ENCODE assay signal across 15 cellular contexts in genomic region chr13:106103779-106104178, GRCh38.
DNase-seq lines count a peak whose midpoint lies in the region; ATAC-seq and TF ChIP-seq lines count a peak whose summit lies in the region.
"Had no signal": no experiment of that assay in that cellular context is flagged by ENCODE, and none has a peak within 500 bp of the region (broad histone marks: within the 10 kb centered on the region; RNA-seq: fewer than 3 reads in every experiment).

No MANE protein-coding gene starts in this region.

- H3K23ac ChIP-seq in IMR-90 (ENCODE audit: low read depth, low read length) (peak overlapping the region; percentile 86), mesenchymal stem cell (ENCODE audit: low read length in 2 of 2) (no peak overlapping the region)

- H3K14ac ChIP-seq in IMR-90 (replicated peaks; ENCODE audit: low read depth, low read length) (peak overlapping the region; percentile 92), mesenchymal stem cell (ENCODE audit: low read length in 2 of 2) (no peak overlapping the region)

- TF ChIP-seq RAD21 in IMR-90 (IDR thresholded peaks at IDR 0.05; ENCODE audit: low read length), result no peak

- peak; percentile 4; the same call in 1 of the 2 replicates for ATAC-seq in IMR-90 (ENCODE audit: low read depth)
- ATAC-seq in natural killer cell, result no peak
- ATAC-seq in activated T-helper 17 cell treated with anti-CD3 and anti-CD28 coated beads, Interleukin-2, amount 50 U/mL, for 72 hours (replicated peaks), result no peak
- ATAC-seq: T-helper 17 cell had no signal

- peak overlapping the region; percentile 61 to 90 for H4K8ac ChIP-seq in IMR-90 (ENCODE audit: low read depth in 2 of 2, low read length in 2 of 2)
- no peak overlapping the region for H4K8ac ChIP-seq in mesenchymal stem cell (ENCODE audit: low read length)

- H4K91ac ChIP-seq in IMR-90 (ENCODE audit: insufficient read depth, low read depth, low read length) (peak overlapping the region; percentile 97), mesenchymal stem cell (ENCODE audit: low read length) (peak overlapping the region; percentile 56)

- POLR2A ChIA-PET in IMR-90 (lab: Charles Lee; ENCODE audit: unreplicated experiment), result interaction anchor here (0.6 kb wide), 1 partner anchor 253 kb away, joined by 4 read pairs; no protein-coding TSS in a partner anchor

- H3K9me3 Mint-ChIP-seq in natural killer cell, result peaks cover 0 to 2% of the 10 kb centered on the region in 2 donors
- H3K9me3 Mint-ChIP-seq in activated T-helper 17 cell treated with anti-CD3 and anti-CD28 coated beads, Interleukin-2, amount 50 U/mL, for 72 hours, result peaks cover 4% of the 10 kb centered on the region
- H3K9me3 Mint-ChIP-seq: activated CD4-positive, alpha-beta memory T cell treated with anti-CD3 and anti-CD28 coated beads, Interleukin-2, amount 10 ng/mL, durations not matched to agents 7 days and 5 days; nephron had no signal

- CTCF ChIA-PET in IMR-90 (lab: Yijun Ruan, JAX), result interaction anchor here (0.6 kb wide), 1 partner anchor 22 kb away, joined by 4 read pairs; no protein-coding TSS in a partner anchor

- H2AK5ac ChIP-seq in IMR-90 (ENCODE audit: low read depth, low read length) (peak overlapping the region; percentile 99), mesenchymal stem cell (ENCODE audit: low read length, severe bottlenecking) (peak overlapping the region; percentile 63)

- H2BK12ac ChIP-seq in mesenchymal stem cell (ENCODE audit: low read length in 2 of 2), result peak overlapping the region in 1 of 2 experiments; percentile 2

- H3K4me1 ChIP-seq in IMR-90 (ENCODE audit: control insufficient read depth, insufficient read depth, low read length), result peaks cover 9% of the 10 kb centered on the region
- peaks cover 20% of the 10 kb centered on the region for H3K4me1 ChIP-seq in mesenchymal stem cell (ENCODE audit: control insufficient read depth, insufficient read depth, low read depth, low read length)

- peaks cover 7% of the 10 kb centered on the region for H3K9me1 ChIP-seq in IMR-90 (ENCODE audit: insufficient read depth, low read length)

- 83% methylated on average over 4 of the region's 10 CpGs; no CpG with 5 or more reads in 1 of the 2 experiments for WGBS in IMR-90 (ENCODE audit: extremely low coverage in 2 of 2, insufficient read length in 1 of 2), 2 experiments
- WGBS in mesenchymal stem cell, result 49% methylated on average over 10 of the region's 10 CpGs

- no peak overlapping the region for H3K27ac Mint-ChIP-seq in natural killer cell
- no peak overlapping the region for H3K27ac Mint-ChIP-seq in activated T-helper 17 cell treated with anti-CD3 and anti-CD28 coated beads, Interleukin-2, amount 50 U/mL, for 72 hours
- H3K27ac Mint-ChIP-seq: activated CD4-positive, alpha-beta memory T cell treated with anti-CD3 and anti-CD28 coated beads, Interleukin-2, amount 10 ng/mL, durations not matched to agents 7 days and 5 days; nephron; T-helper 17 cell had no signal

- no peaks in the 10 kb centered on the region for H3K4me1 Mint-ChIP-seq in natural killer cell
- no peaks in the 10 kb centered on the region for H3K4me1 Mint-ChIP-seq in activated T-helper 17 cell treated with anti-CD3 and anti-CD28 coated beads, Interleukin-2, amount 50 U/mL, for 72 hours
- H3K4me1 Mint-ChIP-seq: activated CD4-positive, alpha-beta memory T cell treated with anti-CD3 and anti-CD28 coated beads, Interleukin-2, amount 10 ng/mL, durations not matched to agents 7 days and 5 days; nephron; T-helper 17 cell had no signal

- H3K79me1 ChIP-seq in IMR-90 (ENCODE audit: low read depth in 1 of 2, low read length in 2 of 2) (no peaks in the 10 kb centered on the region), mesenchymal stem cell (replicated peaks; ENCODE audit: low read length, poor library complexity, severe bottlenecking) (no peaks in the 10 kb centered on the region)

- H2AK9ac ChIP-seq in IMR-90 (replicated peaks; ENCODE audit: low read depth, low read length, poor library complexity), result peak overlapping the region; percentile 91

- H3K18ac ChIP-seq in IMR-90 (ENCODE audit: low read depth, low read length), result peak overlapping the region; percentile 93
- peak overlapping the region in 1 of 2 experiments; percentile 22 for H3K18ac ChIP-seq in mesenchymal stem cell (ENCODE audit: low read depth in 1 of 2, low read length in 2 of 2)

- no peak for TF ChIP-seq POLR2A in IMR-90 (IDR thresholded peaks at IDR 0.05; ENCODE audit: low read depth, low read length)

- no peaks in the 10 kb centered on the region for H3K9me3 ChIP-seq in IMR-90 (ENCODE audit: control insufficient read depth, insufficient read depth, low read length)
- no peaks in the 10 kb centered on the region for H3K9me3 ChIP-seq in mesenchymal stem cell (ENCODE audit: control insufficient read depth, low read length)
- H3K9me3 ChIP-seq: upper lobe of left lung had no signal

- in situ Hi-C loops in IMR-90 (cut with MboI; ENCODE audit: low sequenced_read_pairs), result no loop called here

- intact Hi-C loops in IMR-90 (cut with micrococcal nuclease) (no loop called here), natural killer cell (cut with micrococcal nuclease) (no loop called here)

- TF ChIP-seq CTCF in AG09309 (IDR thresholded peaks at IDR 0.05; ENCODE audit: control insufficient read depth, insufficient read depth, low read depth, low read length, missing control alignments) (no peak), IMR-90 (conservative IDR thresholded peaks at IDR 0.05; ENCODE audit: low read depth, low read length) (no peak), VCaP (conservative IDR thresholded peaks at IDR 0.05) (no peak), natural killer cell (IDR thresholded peaks at IDR 0.05) (no peak)

- H3K4ac ChIP-seq in IMR-90 (ENCODE audit: low read depth, low read length) (peak overlapping the region; percentile 98), mesenchymal stem cell (ENCODE audit: low read depth in 1 of 2, low read length in 2 of 2) (no peak overlapping the region)

- H3K27me3 ChIP-seq in IMR-90 (ENCODE audit: control insufficient read depth, insufficient read depth, low read length) (no peaks in the 10 kb centered on the region), mesenchymal stem cell (ENCODE audit: control insufficient read depth in 1 of 2, insufficient read depth in 1 of 2, low read length in 2 of 2) (no peaks in the 10 kb centered on the region)
- H3K27me3 ChIP-seq: upper lobe of left lung had no signal

- H3K4me3 ChIP-seq in AG09309 (ENCODE audit: control insufficient read depth, low read depth, low read length) (no peak overlapping the region), IMR-90 (ENCODE audit: insufficient read depth, low read depth, low read length) (no peak overlapping the region), mesenchymal stem cell (ENCODE audit: insufficient read depth in 1 of 2, low read depth in 1 of 2, low read length in 2 of 2) (no peak overlapping the region)
- H3K4me3 ChIP-seq: upper lobe of left lung had no signal

- H2AFZ ChIP-seq in IMR-90 (replicated peaks; ENCODE audit: low read length, poor library complexity), result peak overlapping the region; percentile 71
- H2AFZ ChIP-seq in mesenchymal stem cell (ENCODE audit: low read depth, low read length), result no peak overlapping the region

- peak overlapping the region; percentile 64 for H3K56ac ChIP-seq in IMR-90 (ENCODE audit: extremely low read depth, insufficient read depth, low read length)

- H3K4me2 ChIP-seq in IMR-90 (ENCODE audit: low read depth, low read length) (no peak overlapping the region), mesenchymal stem cell (ENCODE audit: low read length, poor library complexity, severe bottlenecking) (no peak overlapping the region)

- no peak overlapping the region for H3K4me3 Mint-ChIP-seq in natural killer cell
- no peak overlapping the region for H3K4me3 Mint-ChIP-seq in activated T-helper 17 cell treated with anti-CD3 and anti-CD28 coated beads, Interleukin-2, amount 50 U/mL, for 72 hours
- H3K4me3 Mint-ChIP-seq: activated CD4-positive, alpha-beta memory T cell treated with anti-CD3 and anti-CD28 coated beads, Interleukin-2, amount 10 ng/mL, durations not matched to agents 7 days and 5 days; nephron; T-helper 17 cell had no signal

- no peaks in the 10 kb centered on the region for H3K36me3 ChIP-seq in IMR-90 (ENCODE audit: control insufficient read depth, insufficient read depth, low read length)
- H3K36me3 ChIP-seq in mesenchymal stem cell (ENCODE audit: control insufficient read depth in 1 of 2, insufficient read depth in 2 of 2, low read depth in 1 of 2, low read length in 2 of 2), result no peaks in the 10 kb centered on the region
- H3K36me3 ChIP-seq: upper lobe of left lung had no signal

- H3K27me3 Mint-ChIP-seq in natural killer cell (ENCODE audit: low read depth in 2 of 2), result no peaks in the 10 kb centered on the region
- peaks cover 7% of the 10 kb centered on the region for H3K27me3 Mint-ChIP-seq in activated T-helper 17 cell treated with anti-CD3 and anti-CD28 coated beads, Interleukin-2, amount 50 U/mL, for 72 hours
- H3K27me3 Mint-ChIP-seq: activated CD4-positive, alpha-beta memory T cell treated with anti-CD3 and anti-CD28 coated beads, Interleukin-2, amount 10 ng/mL, durations not matched to agents 7 days and 5 days; T-helper 17 cell had no signal

- DNase-seq in AG09309 (ENCODE audit: low read depth) (peak; percentile 93), IMR-90 (no peak), mesenchymal stem cell (peak; percentile 84), natural killer cell (no peak), OCI-M1 (lab: John Stamatoyannopoulos, UW) (no peak)
- no peak for DNase-seq in activated CD8-positive, alpha-beta memory T cell treated with anti-CD3 and anti-CD28 coated beads, Interleukin-2, amount 50 U/mL, for 48 hours
- DNase-seq: activated CD4-positive, alpha-beta memory T cell treated with anti-CD3 and anti-CD28 coated beads, Interleukin-2, amount 10 ng/mL, durations not matched to agents 7 days and 5 days; activated naive CD4-positive, alpha-beta T cell treated with Interleukin-2 at 50 U/mL for 16 hours; NCI-H1930; NK-92 treated with Interleukin-12 subunit alpha and Interleukin-12 subunit beta, amount 100 ng/mL, for 24 hours; T-helper 17 cell; upper lobe of left lung had no signal

- H2BK15ac ChIP-seq in IMR-90 (ENCODE audit: low read depth, low read length) (peak overlapping the region; percentile 97; the same call in 2 of the 3 replicates), mesenchymal stem cell (ENCODE audit: low read depth, poor library complexity, severe bottlenecking) (no peak overlapping the region)

- peak overlapping the region; percentile 89 for H2BK5ac ChIP-seq in IMR-90 (ENCODE audit: low read depth, low read length, poor library complexity, severe bottlenecking)
- peak overlapping the region; percentile 33 for H2BK5ac ChIP-seq in mesenchymal stem cell (ENCODE audit: low read depth, low read length, poor library complexity, severe bottlenecking)

- peak overlapping the region; percentile 83 for H4K5ac ChIP-seq in IMR-90 (ENCODE audit: low read depth, low read length)

- dilution Hi-C loops in IMR-90 (cut with HindIII; ENCODE audit: low sequenced_read_pairs, unreplicated experiment), result no loop called here

- BruUV-seq in IMR-90 (replicated peaks; lab: Mats Ljungman, UMichigan), result no TSS peak

- H3K9ac ChIP-seq in IMR-90 (ENCODE audit: low read depth, low read length), result no peak overlapping the region; the same call in 1 of the 2 replicates
- no peak overlapping the region for H3K9ac ChIP-seq in mesenchymal stem cell (ENCODE audit: low read length)

- H4K20me1 ChIP-seq in IMR-90 (ENCODE audit: insufficient read depth, low read length), result no peaks in the 10 kb centered on the region

- no peaks in the 10 kb centered on the region for H3K36me3 Mint-ChIP-seq in natural killer cell
- no peaks in the 10 kb centered on the region for H3K36me3 Mint-ChIP-seq in activated T-helper 17 cell treated with anti-CD3 and anti-CD28 coated beads, Interleukin-2, amount 50 U/mL, for 72 hours (ENCODE audit: low read depth)

- peak overlapping the region; percentile 67 for H3K27ac ChIP-seq in IMR-90 (ENCODE audit: insufficient read depth, low read length)
- H3K27ac ChIP-seq in VCaP, result peak overlapping the region; percentile 96
- peak overlapping the region; percentile 87 for H3K27ac ChIP-seq in mesenchymal stem cell (ENCODE audit: low read length, poor library complexity, severe bottlenecking)
- H3K27ac ChIP-seq: upper lobe of left lung had no signal

- H2BK20ac ChIP-seq in IMR-90 (ENCODE audit: low read depth, low read length), result peak overlapping the region; percentile 100

- H2BK120ac ChIP-seq in IMR-90 (ENCODE audit: low read depth, low read length) (peak overlapping the region; percentile 99), mesenchymal stem cell (ENCODE audit: low read depth, low read length) (no peak overlapping the region)

Comparison
In these comparisons a context has a peak if more than half of its experiments do, and no peak if none do; other contexts are left out.
1. DNase-seq: peak in AG09309 (single experiment) and mesenchymal stem cell (single experiment); none in IMR-90 (single experiment), natural killer cell (single experiment), activated CD8-positive, alpha-beta memory T cell treated with anti-CD3 and anti-CD28 coated beads, Interleukin-2, amount 50 U/mL, for 48 hours (single experiment) and OCI-M1 (single experiment).
2. Peak in every context shown above with its lines, with median percentiles within 50 percentile points of each other: H3K27ac ChIP-seq.